In the genomic region with DNA sequence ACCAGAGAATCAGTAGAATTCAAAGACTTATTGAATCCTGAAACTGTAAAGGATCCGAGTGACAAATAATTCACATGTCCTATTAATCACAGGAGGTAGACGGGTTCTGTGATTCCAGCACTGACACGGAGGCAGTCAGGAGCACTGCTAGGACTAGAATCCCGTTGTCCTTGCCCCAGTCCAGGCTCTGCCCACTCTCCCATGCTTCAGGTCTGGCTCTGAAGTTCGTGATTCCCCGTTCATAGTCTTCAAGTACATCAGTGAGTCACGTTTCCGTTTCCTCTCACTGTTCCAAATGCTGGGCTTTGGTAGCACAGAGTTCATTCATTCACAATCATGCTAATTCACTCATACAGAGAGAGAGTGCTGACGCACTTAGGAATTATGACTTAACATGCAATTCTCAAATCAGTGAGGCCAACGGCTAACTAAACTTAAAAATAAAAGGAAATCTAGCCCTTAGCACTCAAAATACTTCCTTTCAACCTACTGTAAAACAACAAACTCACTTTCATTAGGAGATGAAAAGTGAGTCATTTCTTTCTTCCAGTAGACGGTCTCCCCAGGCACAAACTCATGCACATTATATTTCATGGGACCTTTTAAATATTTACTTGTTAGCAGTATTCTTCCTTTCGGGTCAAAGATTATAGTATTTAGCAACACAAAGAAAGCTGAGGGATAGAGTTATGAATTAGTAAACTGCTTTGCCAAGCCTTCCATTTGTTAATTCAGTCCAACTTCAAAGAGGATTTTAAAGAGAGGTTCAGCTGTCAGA, we compare ENCODE assay signal across 8 cellular contexts.
A peak's percentile ranks its signal among the peaks of the same experiment; 100 is the strongest.
DNase-seq lines count a peak whose midpoint lies in the region; ATAC-seq and TF ChIP-seq lines count a peak whose summit lies in the region.

No MANE protein-coding gene starts in this region.

- peaks cover 24% of the 10 kb centered on the region for H3K79me2 ChIP-seq in smooth muscle cell (ENCODE audit: low read depth)

- peak overlapping the region; percentile 14 for H3K4me3 ChIP-seq in iPS-15b (ENCODE audit: low read depth, low read length)
- peak overlapping the region; percentile 31 for H3K4me3 ChIP-seq in smooth muscle cell

- no peaks in the 10 kb centered on the region for H3K27me3 ChIP-seq in iPS-15b (ENCODE audit: control insufficient read depth, insufficient read depth, low read length)
- no peaks in the 10 kb centered on the region for H3K27me3 ChIP-seq in smooth muscle cell (ENCODE audit: low read depth)

- no peaks in the 10 kb centered on the region for H3K36me3 Mint-ChIP-seq in activated naive CD8-positive, alpha-beta T cell treated with anti-CD3 and anti-CD28 coated beads, Interleukin-2, amount 50 U/mL, for 24 hours (ENCODE audit: low read depth)

- H3K36me3 ChIP-seq in iPS-15b (ENCODE audit: control insufficient read depth, insufficient read depth, low read length) = no peaks in the 10 kb centered on the region
- H3K36me3 ChIP-seq in smooth muscle cell (ENCODE audit: low read depth) = no peaks in the 10 kb centered on the region

- peak overlapping the region; percentile 97 for H3K27ac ChIP-seq in smooth muscle cell (ENCODE audit: low read depth)

- peak overlapping the region; percentile 78 for H3K4me3 Mint-ChIP-seq in activated naive CD8-positive, alpha-beta T cell treated with anti-CD3 and anti-CD28 coated beads, Interleukin-2, amount 50 U/mL, for 24 hours

- no peak for TF ChIP-seq CTCF in smooth muscle cell (IDR thresholded peaks at IDR 0.05; ENCODE audit: borderline replicate concordance, insufficient read depth, poor library complexity, severe bottlenecking)

- peaks cover 38% of the 10 kb centered on the region for H3K4me1 Mint-ChIP-seq in activated naive CD8-positive, alpha-beta T cell treated with anti-CD3 and anti-CD28 coated beads, Interleukin-2, amount 50 U/mL, for 24 hours

- no peaks in the 10 kb centered on the region for H3K9me3 Mint-ChIP-seq in activated naive CD8-positive, alpha-beta T cell treated with anti-CD3 and anti-CD28 coated beads, Interleukin-2, amount 50 U/mL, for 24 hours

- WGBS in smooth muscle cell (ENCODE audit: low lambda C conversion rate) = 7% methylated on average over 12 of the region's 12 CpGs

- H3K27me3 Mint-ChIP-seq in activated naive CD8-positive, alpha-beta T cell treated with anti-CD3 and anti-CD28 coated beads, Interleukin-2, amount 50 U/mL, for 24 hours = no peaks in the 10 kb centered on the region

- H3K9ac ChIP-seq in iPS-15b (ENCODE audit: low read depth, low read length) (no peak overlapping the region), smooth muscle cell (ENCODE audit: low read depth) (peak overlapping the region; percentile 89)

- H3F3A ChIP-seq in smooth muscle cell (ENCODE audit: low read depth) = peaks cover 9% of the 10 kb centered on the region

- no peaks in the 10 kb centered on the region for H3K9me3 ChIP-seq in iPS-15b (ENCODE audit: control insufficient read depth, insufficient read depth, low read length)
- H3K9me3 ChIP-seq in smooth muscle cell (replicated peaks; ENCODE audit: low read depth) = no peaks in the 10 kb centered on the region

- ATAC-seq in GM18868 (IDR thresholded peaks at IDR 0.05; ENCODE audit: unreplicated experiment) (peak; percentile 86), HG03025 (IDR thresholded peaks at IDR 0.05; ENCODE audit: low FRiP score, unreplicated experiment) (peak; percentile 58)
- ATAC-seq in activated naive CD8-positive, alpha-beta T cell treated with anti-CD3 and anti-CD28 coated beads, Interleukin-2, amount 50 U/mL, for 24 hours = peak; percentile 95

- peaks cover 44% of the 10 kb centered on the region for H3K4me1 ChIP-seq in iPS-15b (ENCODE audit: control insufficient read depth, insufficient read depth, low read length)
- H3K4me1 ChIP-seq in smooth muscle cell (ENCODE audit: low read depth) = peaks cover 13% of the 10 kb centered on the region

- peak overlapping the region; percentile 89 for H3K27ac Mint-ChIP-seq in activated naive CD8-positive, alpha-beta T cell treated with anti-CD3 and anti-CD28 coated beads, Interleukin-2, amount 50 U/mL, for 24 hours

- H4K20me1 ChIP-seq in smooth muscle cell (ENCODE audit: low read depth) = peaks cover 8% of the 10 kb centered on the region

- peak overlapping the region; percentile 71 for H2AFZ ChIP-seq in smooth muscle cell (ENCODE audit: low read depth)

- peak; percentile 91 for DNase-seq in A172 (ENCODE audit: low spot score)
- DNase-seq in activated naive CD8-positive, alpha-beta T cell treated with anti-CD3 and anti-CD28 coated beads, Interleukin-2, amount 50 U/mL, for 24 hours = peak; percentile 38
- peak; percentile 4 for DNase-seq in smooth muscle cell (lab: John Stamatoyannopoulos, UW; ENCODE audit: unreplicated experiment)
- no peak for DNase-seq in D341Med (ENCODE audit: low spot score)

- H3K4me2 ChIP-seq in smooth muscle cell = peak overlapping the region; percentile 80

TF ChIP-seq in PFSK-1, 5 proteins besides CTCF, POLR2A, EP300 and RAD21:
- TF ChIP-seq SIN3A (IDR thresholded peaks at IDR 0.05; ENCODE audit: borderline replicate concordance, insufficient read depth, low read length) (peak; percentile 93; the same call in 1 of the 2 replicates), FOXP2 (optimal IDR thresholded peaks at IDR 0.05; ENCODE audit: borderline replicate concordance, extremely low read depth, extremely low read length, insufficient read depth) (peak; percentile 71), TAF1 (IDR thresholded peaks at IDR 0.05; ENCODE audit: borderline replicate concordance, insufficient read depth, low read length) (peak; percentile 91; the same call in 1 of the 2 replicates), POLR2AphosphoS5 (IDR thresholded peaks at IDR 0.05; ENCODE audit: low read depth, low read length) (peak; percentile 90)
- TF ChIP-seq, protein P1, sequence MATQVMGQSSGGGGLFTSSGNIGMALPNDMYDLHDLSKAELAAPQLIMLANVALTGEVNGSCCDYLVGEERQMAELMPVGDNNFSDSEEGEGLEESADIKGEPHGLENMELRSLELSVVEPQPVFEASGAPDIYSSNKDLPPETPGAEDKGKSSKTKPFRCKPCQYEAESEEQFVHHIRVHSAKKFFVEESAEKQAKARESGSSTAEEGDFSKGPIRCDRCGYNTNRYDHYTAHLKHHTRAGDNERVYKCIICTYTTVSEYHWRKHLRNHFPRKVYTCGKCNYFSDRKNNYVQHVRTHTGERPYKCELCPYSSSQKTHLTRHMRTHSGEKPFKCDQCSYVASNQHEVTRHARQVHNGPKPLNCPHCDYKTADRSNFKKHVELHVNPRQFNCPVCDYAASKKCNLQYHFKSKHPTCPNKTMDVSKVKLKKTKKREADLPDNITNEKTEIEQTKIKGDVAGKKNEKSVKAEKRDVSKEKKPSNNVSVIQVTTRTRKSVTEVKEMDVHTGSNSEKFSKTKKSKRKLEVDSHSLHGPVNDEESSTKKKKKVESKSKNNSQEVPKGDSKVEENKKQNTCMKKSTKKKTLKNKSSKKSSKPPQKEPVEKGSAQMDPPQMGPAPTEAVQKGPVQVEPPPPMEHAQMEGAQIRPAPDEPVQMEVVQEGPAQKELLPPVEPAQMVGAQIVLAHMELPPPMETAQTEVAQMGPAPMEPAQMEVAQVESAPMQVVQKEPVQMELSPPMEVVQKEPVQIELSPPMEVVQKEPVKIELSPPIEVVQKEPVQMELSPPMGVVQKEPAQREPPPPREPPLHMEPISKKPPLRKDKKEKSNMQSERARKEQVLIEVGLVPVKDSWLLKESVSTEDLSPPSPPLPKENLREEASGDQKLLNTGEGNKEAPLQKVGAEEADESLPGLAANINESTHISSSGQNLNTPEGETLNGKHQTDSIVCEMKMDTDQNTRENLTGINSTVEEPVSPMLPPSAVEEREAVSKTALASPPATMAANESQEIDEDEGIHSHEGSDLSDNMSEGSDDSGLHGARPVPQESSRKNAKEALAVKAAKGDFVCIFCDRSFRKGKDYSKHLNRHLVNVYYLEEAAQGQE (IDR thresholded peaks at IDR 0.05; ENCODE audit: insufficient read depth in 1 of 2, low read depth in 2 of 2, low read length in 2 of 2) = 0 out of 4 replicates have a peak, but pooled peaks of 1 of the 2 experiments have one; percentile 7
TF ChIP-seq in PFSK-1: peak in this region for 5.
